In the genomic region with DNA sequence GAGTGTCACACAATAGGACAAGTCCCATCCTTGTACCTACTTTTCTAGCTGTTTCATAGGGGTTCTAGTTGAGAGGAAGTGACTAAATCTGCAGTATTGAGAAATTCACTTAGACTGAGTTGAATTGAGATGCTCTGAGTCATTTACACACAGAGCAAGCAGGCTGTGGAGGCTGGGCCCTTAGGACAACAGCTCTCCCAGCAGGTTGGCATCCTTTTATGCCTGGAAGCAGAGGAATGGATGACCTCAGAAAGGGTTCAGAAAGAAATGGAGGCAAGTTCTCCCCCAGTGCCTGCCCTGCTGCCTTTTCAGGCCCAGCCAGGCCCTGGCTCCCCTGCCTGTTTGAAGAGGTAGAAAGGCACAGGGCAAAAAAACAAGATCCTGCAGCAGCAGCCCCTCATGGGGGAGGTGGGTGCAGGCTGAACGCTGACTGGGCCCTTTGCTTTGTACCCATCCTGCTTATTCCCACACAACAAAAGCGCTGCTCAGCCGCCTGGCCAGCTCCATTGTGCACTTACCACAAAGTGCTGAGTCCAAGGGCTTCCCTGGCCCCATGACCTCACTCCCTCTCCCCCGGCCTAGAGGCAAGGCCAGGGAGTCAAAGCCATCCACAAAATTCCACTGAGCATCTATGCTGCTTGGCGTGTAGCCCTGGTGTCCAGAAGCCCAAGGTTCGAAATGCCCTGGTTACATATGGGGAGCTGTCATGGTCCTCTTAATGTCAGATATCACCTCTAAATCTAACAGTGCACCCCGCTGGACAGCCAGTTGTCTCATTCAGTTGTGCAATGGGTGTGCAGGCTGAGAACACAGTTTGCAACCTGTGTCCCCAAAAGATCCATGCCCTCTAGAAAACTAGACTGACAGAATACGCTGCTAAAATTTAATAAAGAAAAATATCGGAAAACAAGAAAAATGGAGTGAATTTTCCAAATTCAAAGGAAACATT, we compare ENCODE assay signal across 9 cellular contexts. TPM values are rescaled to one million over a fixed set of nuclear protein-coding genes. Genes with fewer than 3 reads are reported as not detected.
DNase-seq lines count a peak whose midpoint lies in the region; FAIRE-seq and TF ChIP-seq lines count a peak whose summit lies in the region.
"Had no signal": no experiment of that assay in that cellular context is flagged by ENCODE, and none has a peak within 500 bp of the region (broad histone marks: within the 10 kb centered on the region; RNA-seq: fewer than 3 reads in every experiment).

No MANE protein-coding gene starts in this region.

- H3K27ac ChIP-seq in endothelial cell of umbilical vein (ENCODE audit: insufficient read depth, low read depth, low read length) (peak overlapping the region; percentile 41), neural progenitor cell (peak overlapping the region; percentile 86)

- H3K4me2 ChIP-seq in endothelial cell of umbilical vein (ENCODE audit: insufficient read depth, low read length) (no peak overlapping the region), neural progenitor cell (peak overlapping the region; percentile 42)

- H3K4me1 ChIP-seq in endothelial cell of umbilical vein (ENCODE audit: control insufficient read depth, extremely low read depth, insufficient read depth, low read length) (peaks cover 12% of the 10 kb centered on the region), neural progenitor cell (peaks cover 27% of the 10 kb centered on the region)

- intact Hi-C loops in endothelial cell of umbilical vein (cut with micrococcal nuclease) = no loop called here

- no TSS peak for BruUV-seq in endothelial cell of umbilical vein (replicated peaks; lab: Mats Ljungman, UMichigan)

- H3K36me3 ChIP-seq in endothelial cell of umbilical vein (ENCODE audit: control insufficient read depth in 2 of 2, extremely low read depth in 1 of 2, insufficient read depth in 2 of 2, low read length in 2 of 2) = no peaks in the 10 kb centered on the region
- no peaks in the 10 kb centered on the region for H3K36me3 ChIP-seq in neural progenitor cell

- peak overlapping the region; percentile 65 for H3K4me3 Mint-ChIP-seq in neural progenitor cell

- TF ChIP-seq POLR2A in endothelial cell of umbilical vein (IDR thresholded peaks at IDR 0.05; ENCODE audit: low read depth, low read length) (no peak), GM12892 (IDR thresholded peaks at IDR 0.05; ENCODE audit: low read depth, low read length) (no peak)

- no peaks in the 10 kb centered on the region for H3K9me1 ChIP-seq in endothelial cell of umbilical vein (replicated peaks; ENCODE audit: control insufficient read depth, extremely low read depth, insufficient read depth, low read length)

- H3K79me2 ChIP-seq in endothelial cell of umbilical vein (ENCODE audit: control insufficient read depth, insufficient read depth, low read length) (no peaks in the 10 kb centered on the region), neural progenitor cell (ENCODE audit: low read depth) (no peaks in the 10 kb centered on the region)

- DNase-seq in activated T-cell treated with anti-CD3 and anti-CD28 coated beads for 48 hours (ENCODE audit: low read depth) = peak; percentile 12
- no peak for DNase-seq in activated T-cell treated with anti-CD3 and anti-CD28 coated beads, Interleukin-2, amount 50 U/mL, for 1 hour
- peak; percentile 95 for DNase-seq in RCC 7860 (ENCODE audit: low spot score)
- peak; percentile 82 for DNase-seq in endothelial cell of umbilical vein (ENCODE audit: low read depth, low spot score)
- peak; percentile 81 for DNase-seq in neural progenitor cell (ENCODE audit: low spot score)
- DNase-seq in GM10248 (ENCODE audit: extremely low spot score) = no peak
- no peak for DNase-seq in GM12892 (ENCODE audit: insufficient read length)
- DNase-seq in NCI-H2081 treated with DMSO at 0.1 percent for 48 hours (lab: John Stamatoyannopoulos, UW) = no peak

- POLR2A ChIA-PET in endothelial cell of umbilical vein (lab: Charles Lee) (interaction anchor here (0.6 to 1.7 kb wide), 3 partner anchors 16 to 53 kb away, joined by 3 to 7 read pairs (median 3); a partner anchor contains a TSS), GM10248 (lab: Yijun Ruan, JAX) (no interaction called here)

- peak; percentile 97 for FAIRE-seq in RCC 7860 (lab: Jason Lieb, UNC)
- peak; percentile 98 for FAIRE-seq in endothelial cell of umbilical vein (lab: Jason Lieb, UNC)
- FAIRE-seq in GM12892 (lab: Jason Lieb, UNC) = no peak

- peaks cover 8% of the 10 kb centered on the region for H3K27me3 Mint-ChIP-seq in neural progenitor cell (ENCODE audit: insufficient read depth, low read depth)

- peaks cover 51% of the 10 kb centered on the region for H3K4me1 Mint-ChIP-seq in neural progenitor cell

- H3K9me3 Mint-ChIP-seq in neural progenitor cell = no peaks in the 10 kb centered on the region

- H2AFZ ChIP-seq in endothelial cell of umbilical vein (ENCODE audit: low read depth, low read length) (no peak overlapping the region), neural progenitor cell (replicated peaks) (no peak overlapping the region)

- H3K9ac ChIP-seq in endothelial cell of umbilical vein (replicated peaks; ENCODE audit: extremely low read depth, insufficient read depth, low read length) (no peak overlapping the region), neural progenitor cell (no peak overlapping the region)

- H4K20me1 ChIP-seq in endothelial cell of umbilical vein (replicated peaks; ENCODE audit: control insufficient read depth, extremely low read depth, insufficient read depth, low read length) = no peaks in the 10 kb centered on the region
- no peaks in the 10 kb centered on the region for H4K20me1 ChIP-seq in neural progenitor cell (ENCODE audit: low read depth)

- H3K36me3 Mint-ChIP-seq in neural progenitor cell = no peaks in the 10 kb centered on the region

- peaks cover 42% of the 10 kb centered on the region for H3F3A ChIP-seq in neural progenitor cell (ENCODE audit: low read depth)

- dilution Hi-C loops in endothelial cell of umbilical vein (cut with MboI; ENCODE audit: extremely low pct_ligation_motif_present, low sequenced_read_pairs) = no loop called here

- CTCF ChIA-PET in endothelial cell of umbilical vein (lab: Charles Lee) (interaction anchor here (0.8 to 5.0 kb wide), 13 partner anchors 9 to 124 kb away, joined by 3 to 42 read pairs (median 5); a partner anchor contains a TSS), GM10248 (lab: Yijun Ruan, JAX) (interaction anchor here (0.9 to 5.0 kb wide), 11 partner anchors 10 to 295 kb away, joined by 3 to 25 read pairs (median 5); no protein-coding TSS in a partner anchor)

- H3K4me3 ChIP-seq in endothelial cell of umbilical vein (replicated peaks in 1 of 3; ENCODE audit: insufficient read depth in 1 of 3, low read depth in 1 of 3, low read length in 3 of 3) (no peak overlapping the region), neural progenitor cell (no peak overlapping the region)

- TF ChIP-seq CTCF in endothelial cell of umbilical vein (IDR thresholded peaks at IDR 0.05; ENCODE audit: extremely low read depth in 1 of 2, insufficient read depth in 1 of 2, low read depth in 1 of 2, low read length in 2 of 2) (no peak), neural progenitor cell (IDR thresholded peaks at IDR 0.05) (peak; percentile 39), GM10248 (IDR thresholded peaks at IDR 0.05; ENCODE audit: control extremely low read depth, extremely low read depth, low read depth, missing control alignments) (no peak)

- H3K27me3 ChIP-seq in endothelial cell of umbilical vein (ENCODE audit: control insufficient read depth in 2 of 2, insufficient read depth in 2 of 2, low read length in 2 of 2) = no peaks in the 10 kb centered on the region
- H3K27me3 ChIP-seq in neural progenitor cell = no peaks in the 10 kb centered on the region

- H3K27ac Mint-ChIP-seq in neural progenitor cell = peak overlapping the region; percentile 97

- H3K9me3 ChIP-seq in endothelial cell of umbilical vein (replicated peaks; ENCODE audit: control insufficient read depth, insufficient read depth, low read length) (no peaks in the 10 kb centered on the region), neural progenitor cell (ENCODE audit: low read depth) (no peaks in the 10 kb centered on the region)

TF ChIP-seq in endothelial cell of umbilical vein, 7 proteins besides CTCF, POLR2A, EP300 and RAD21:
- TF ChIP-seq MYC (IDR thresholded peaks at IDR 0.05; ENCODE audit: low read depth, low read length) (no peak), GATA2 (IDR thresholded peaks at IDR 0.05; ENCODE audit: insufficient read depth, insufficient read length, low read depth, low read length) (no peak), POLR2AphosphoS5 (IDR thresholded peaks at IDR 0.05; ENCODE audit: insufficient read depth, low read depth, low read length) (peak; percentile 12), FOS (IDR thresholded peaks at IDR 0.05; ENCODE audit: borderline replicate concordance, insufficient read depth, low read length) (peak; percentile 92), EZH2 (IDR thresholded peaks at IDR 0.05; ENCODE audit: borderline replicate concordance, low read depth, low read length, severe bottlenecking) (no peak), JUN (IDR thresholded peaks at IDR 0.05; ENCODE audit: borderline replicate concordance, insufficient read depth, insufficient read length, low read depth) (peak; percentile 69)
- TF ChIP-seq, protein P1, sequence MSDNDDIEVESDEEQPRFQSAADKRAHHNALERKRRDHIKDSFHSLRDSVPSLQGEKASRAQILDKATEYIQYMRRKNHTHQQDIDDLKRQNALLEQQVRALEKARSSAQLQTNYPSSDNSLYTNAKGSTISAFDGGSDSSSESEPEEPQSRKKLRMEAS (IDR thresholded peaks at IDR 0.05; ENCODE audit: insufficient read depth, insufficient read length) = no peak

RNA-seq across cellular contexts. Expression of a gene that starts 5.4 kb away (rescaled TPM):
- total RNA-seq in endothelial cell of umbilical vein (not detected in 2 replicates), neural progenitor cell (ENCODE audit: low replicate concordance) (0.84 and 1.0 TPM in 2 replicates)
- polyA plus RNA-seq in endothelial cell of umbilical vein = not detected in 2 replicates
- polyA plus RNA-seq in endothelial cell of umbilical vein (2011; cell fraction: cytosol; rRNA removed) = not detected in 2 replicates
- not detected in 2 replicates for polyA plus RNA-seq in endothelial cell of umbilical vein (2011; cell fraction: nucleus; rRNA removed)
- not detected in 2 replicates for polyA plus RNA-seq in endothelial cell of umbilical vein (2012)
- polyA minus RNA-seq in endothelial cell of umbilical vein = not detected in 2 replicates
- not detected for polyA minus RNA-seq in endothelial cell of umbilical vein (2011; cell fraction: cytosol; rRNA and poly(A)+ RNA removed)
- polyA minus RNA-seq in endothelial cell of umbilical vein (2011; cell fraction: nucleus; rRNA and poly(A)+ RNA removed) = not detected in 2 replicates
- polyA plus RNA-seq in GM12892 (2012; ENCODE audit: missing spikeins) = not detected
- total RNA-seq: urinary bladder had no signal
- polyA plus RNA-seq: urinary bladder had no signal

RNA-seq across cellular contexts. Expression of a gene that starts 52.7 kb away (rescaled TPM):
- 51.1 and 60.7 TPM in 2 replicates for total RNA-seq in endothelial cell of umbilical vein
- polyA plus RNA-seq in endothelial cell of umbilical vein = 27.2 and 38.8 TPM in 2 replicates
- 6.8 and 8.1 TPM in 2 replicates for polyA plus RNA-seq in endothelial cell of umbilical vein (2011; cell fraction: cytosol; rRNA removed)
- polyA plus RNA-seq in endothelial cell of umbilical vein (2011; cell fraction: nucleus; rRNA removed) = 15.9 and 18.8 TPM in 2 replicates
- 17.9 and 22.2 TPM in 2 replicates for polyA plus RNA-seq in endothelial cell of umbilical vein (2012)
- 23.6 and 26.6 TPM in 2 replicates for polyA minus RNA-seq in endothelial cell of umbilical vein
- 40.8 TPM for polyA minus RNA-seq in endothelial cell of umbilical vein (2011; cell fraction: cytosol; rRNA and poly(A)+ RNA removed)
- 28.5 and 67.7 TPM in 2 replicates for polyA minus RNA-seq in endothelial cell of umbilical vein (2011; cell fraction: nucleus; rRNA and poly(A)+ RNA removed)
- total RNA-seq in neural progenitor cell (ENCODE audit: low replicate concordance) = 56.4 and 90.7 TPM in 2 replicates
- 15.2 TPM for polyA plus RNA-seq in GM12892 (2012; ENCODE audit: missing spikeins)

Comparison
In these comparisons a context has a peak if more than half of its experiments do, and no peak if none do; other contexts are left out.
1. DNase-seq: peak in activated T-cell treated with anti-CD3 and anti-CD28 coated beads for 48 hours (single experiment), RCC 7860 (single experiment), endothelial cell of umbilical vein (single experiment) and neural progenitor cell (single experiment); none in activated T-cell treated with anti-CD3 and anti-CD28 coated beads, Interleukin-2, amount 50 U/mL, for 1 hour (single experiment), GM10248 (single experiment), GM12892 (single experiment) and NCI-H2081 treated with DMSO at 0.1 percent for 48 hours (single experiment).